21 cellular contexts compared by ENCODE assay signal in genomic region chr12:83537428-83538053, GRCh38.
DNase-seq lines count a peak whose midpoint lies in the region; ATAC-seq and TF ChIP-seq lines count a peak whose summit lies in the region.
"Had no signal": no experiment of that assay in that cellular context is flagged by ENCODE, and none has a peak within 500 bp of the region (broad histone marks: within the 10 kb centered on the region; RNA-seq: fewer than 3 reads in every experiment).

No MANE protein-coding gene starts in this region.

- H3K27ac ChIP-seq in GM23338 (ENCODE audit: low read depth), result no peak overlapping the region
- no peak overlapping the region for H3K27ac ChIP-seq in prostate gland
- H3K27ac ChIP-seq: BLaER1, SJSA1 had no signal

- H3K4me3 ChIP-seq in AG09309 (ENCODE audit: control insufficient read depth, low read depth, low read length) (no peak overlapping the region), GM23338 (no peak overlapping the region), prostate gland (no peak overlapping the region)
- H3K4me3 ChIP-seq: BLaER1, SJSA1 had no signal

- ATAC-seq in GM23338 (no peak), HG03159 (IDR thresholded peaks at IDR 0.05; ENCODE audit: unreplicated experiment) (no peak)

- peaks cover 16% of the 10 kb centered on the region; the same call in 2 of the 3 replicates for H3K9me3 Mint-ChIP-seq in GM23338
- H3K9me3 Mint-ChIP-seq: CD4-positive, alpha-beta memory T cell had no signal

- peak overlapping the region; percentile 73; the same call in 1 of the 2 replicates for H3K27ac Mint-ChIP-seq in GM23338
- H3K27ac Mint-ChIP-seq: CD4-positive, alpha-beta memory T cell had no signal

- H4K20me1 ChIP-seq in GM23338 (replicated peaks; ENCODE audit: insufficient read depth), result no peaks in the 10 kb centered on the region
- H4K20me1 ChIP-seq: BLaER1 had no signal

- no peaks in the 10 kb centered on the region for H3K36me3 ChIP-seq in GM23338 (ENCODE audit: insufficient read depth)
- H3K36me3 ChIP-seq in prostate gland, result no peaks in the 10 kb centered on the region
- H3K36me3 ChIP-seq: BLaER1, SJSA1 had no signal

- WGBS in prostate gland, result 84% methylated on average over 4 of the region's 4 CpGs

- H3K36me3 Mint-ChIP-seq in GM23338 (ENCODE audit: low read depth), result peaks cover 21% of the 10 kb centered on the region
- H3K36me3 Mint-ChIP-seq: CD4-positive, alpha-beta memory T cell had no signal

- in situ Hi-C loops in GM13976 (cut with MboI; ENCODE audit: low sequenced_read_pairs, unreplicated experiment), result no loop called here

- no peak overlapping the region for H3K4me2 ChIP-seq in GM23338
- H3K4me2 ChIP-seq: BLaER1 had no signal

- H3K4me1 Mint-ChIP-seq in GM23338, result peaks cover 17% of the 10 kb centered on the region
- H3K4me1 Mint-ChIP-seq: CD4-positive, alpha-beta memory T cell had no signal

- H3K4me1 ChIP-seq in GM23338 (ENCODE audit: insufficient read depth) (peaks cover 11% of the 10 kb centered on the region; the same call in 1 of the 2 replicates), prostate gland (replicated peaks) (no peaks in the 10 kb centered on the region)
- H3K4me1 ChIP-seq: BLaER1, Caco-2, SJSA1 had no signal

- H3K4me3 Mint-ChIP-seq in GM23338, result no peak overlapping the region
- H3K4me3 Mint-ChIP-seq: CD4-positive, alpha-beta memory T cell had no signal

- peak; percentile 4 for DNase-seq in AG09309 (ENCODE audit: low read depth)
- no peak for DNase-seq in GM23338 (ENCODE audit: low spot score)
- peak; percentile 1 for DNase-seq in amniotic epithelial cell (ENCODE audit: low read depth)
- DNase-seq in iris pigment epithelial cell (ENCODE audit: low read depth), result peak; percentile 1
- no peak for DNase-seq in NCI-H1930 (lab: John Stamatoyannopoulos, UW)
- no peak for DNase-seq in GM13976 (ENCODE audit: low spot score)
- DNase-seq in prostate gland (ENCODE audit: low spot score), result no peak
- DNase-seq: Caco-2; CD4-positive, alpha-beta memory T cell; DND-41; GOT3; Karpas-422; NCI-H1092 treated with DMSO at 0.1 percent for 48 hours; NCI-H146; NCI-H2081; NCI-H446 treated with DMSO at 0.1 percent for 48 hours; NCI-H526 treated with DMSO at 0.1 percent for 48 hours; OCI-M1 had no signal

- no peaks in the 10 kb centered on the region for H3K27me3 Mint-ChIP-seq in GM23338 (ENCODE audit: insufficient read depth, low read depth, poor library complexity)
- H3K27me3 Mint-ChIP-seq: CD4-positive, alpha-beta memory T cell had no signal

- intact Hi-C loops in prostate gland (cut with DNase I), result no loop called here

- H3K9me2 ChIP-seq in GM23338 (ENCODE audit: insufficient read depth), result no peaks in the 10 kb centered on the region

- no peak for TF ChIP-seq CTCF in AG09309 (IDR thresholded peaks at IDR 0.05; ENCODE audit: control insufficient read depth, insufficient read depth, low read depth, low read length, missing control alignments)
- no peak for TF ChIP-seq CTCF in GM23338 (conservative IDR thresholded peaks at IDR 0.05; ENCODE audit: low read depth in 2 of 2)
- TF ChIP-seq CTCF in GM13976 (IDR thresholded peaks at IDR 0.05; ENCODE audit: borderline replicate concordance, control extremely low read depth, extremely low read depth, insufficient read depth, missing control alignments), result no peak
- TF ChIP-seq CTCF in prostate gland (IDR thresholded peaks at IDR 0.05), result no peak

- no peaks in the 10 kb centered on the region for H3K79me2 ChIP-seq in GM23338 (replicated peaks; ENCODE audit: insufficient read depth)

- TF ChIP-seq POLR2A in prostate gland (IDR thresholded peaks at IDR 0.05), result no peak

- H3K27me3 ChIP-seq in GM23338 (ENCODE audit: insufficient read depth) (no peaks in the 10 kb centered on the region), prostate gland (replicated peaks; ENCODE audit: insufficient read depth) (no peaks in the 10 kb centered on the region)
- H3K27me3 ChIP-seq: BLaER1, SJSA1 had no signal

- no peaks in the 10 kb centered on the region for H3F3A ChIP-seq in GM23338 (replicated peaks; ENCODE audit: low read depth)

- H3K9me3 ChIP-seq in prostate gland, result no peaks in the 10 kb centered on the region
- H3K9me3 ChIP-seq: BLaER1, Caco-2, SJSA1 had no signal

- H2AFZ ChIP-seq in GM23338, result no peak overlapping the region

TF ChIP-seq in GM23338, 12 proteins besides CTCF, POLR2A, EP300 and RAD21:
- TF ChIP-seq EZH2 (IDR thresholded peaks at IDR 0.05; ENCODE audit: low read depth, unreplicated experiment) (no peak), ETS1 (IDR thresholded peaks at IDR 0.05) (no peak), CREB1 (CRISPR knock-in tag; IDR thresholded peaks at IDR 0.05; ENCODE audit: low read depth) (no peak)

Comparison
In these comparisons a context has a peak if more than half of its experiments do, and no peak if none do; other contexts are left out.
1. DNase-seq: peak in AG09309 (single experiment), amniotic epithelial cell (single experiment) and iris pigment epithelial cell (single experiment); none in GM23338 (single experiment), NCI-H1930 (0 of 2), GM13976 (single experiment) and prostate gland (single experiment).